In the genomic region with DNA sequence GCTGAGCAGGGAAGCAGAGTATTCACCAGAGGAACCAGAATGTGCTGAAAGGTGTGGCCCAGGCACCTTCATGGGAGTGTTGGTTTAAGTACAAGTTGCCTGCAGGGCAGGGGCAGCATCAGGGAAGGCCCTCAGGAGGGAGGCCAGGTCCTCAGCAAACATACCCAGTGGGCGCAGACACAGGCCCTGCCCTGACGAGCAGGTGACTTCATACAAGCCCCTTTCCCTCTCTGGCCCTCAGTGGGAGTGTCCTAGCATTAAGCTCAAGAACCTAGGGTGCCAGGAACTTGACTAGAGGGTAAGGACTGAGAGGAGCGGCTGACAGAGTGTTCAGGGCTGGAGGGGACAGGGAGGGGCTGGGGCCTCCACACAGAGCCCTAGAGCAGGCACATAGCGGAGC, we compare ENCODE assay signal across 20 cellular contexts. TPM values are rescaled to one million over a fixed set of nuclear protein-coding genes. Genes with fewer than 3 reads are reported as not detected.
DNase-seq lines count a peak whose midpoint lies in the region; ATAC-seq and TF ChIP-seq lines count a peak whose summit lies in the region.
"Had no signal": no experiment of that assay in that cellular context is flagged by ENCODE, and none has a peak within 500 bp of the region (broad histone marks: within the 10 kb centered on the region; RNA-seq: fewer than 3 reads in every experiment).

No MANE protein-coding gene starts in this region.

- H3K4me1 Mint-ChIP-seq in central memory CD8-positive, alpha-beta T cell = peaks cover 25% of the 10 kb centered on the region
- peaks cover 7% of the 10 kb centered on the region for H3K4me1 Mint-ChIP-seq in osteocyte (ENCODE audit: unreplicated experiment)

- TF ChIP-seq CTCF in stomach (IDR thresholded peaks at IDR 0.05) = no peak
- no peak for TF ChIP-seq CTCF in osteocyte (IDR thresholded peaks at IDR 0.05)

- H3K9me3 ChIP-seq in KOPT-K1 (ENCODE audit: insufficient read depth, low read length, poor library complexity, severe bottlenecking) = no peaks in the 10 kb centered on the region
- H3K9me3 ChIP-seq in stomach = no peaks in the 10 kb centered on the region
- H3K9me3 ChIP-seq: HAP-1, mucosa of descending colon, SK-N-SH had no signal

- H3K27me3 Mint-ChIP-seq in central memory CD8-positive, alpha-beta T cell = no peaks in the 10 kb centered on the region
- H3K27me3 Mint-ChIP-seq in osteocyte (ENCODE audit: unreplicated experiment) = no peaks in the 10 kb centered on the region

- TF ChIP-seq POLR2A in stomach (IDR thresholded peaks at IDR 0.05) = no peak
- TF ChIP-seq POLR2A in GM18505 (IDR thresholded peaks at IDR 0.05; ENCODE audit: borderline replicate concordance, extremely low read depth, insufficient read depth, insufficient read length) = no peak

- no peak for TF ChIP-seq EP300 in stomach (IDR thresholded peaks at IDR 0.05)

- no peak for ATAC-seq in central memory CD8-positive, alpha-beta T cell (replicated peaks; ENCODE audit: extremely low read depth, poor library complexity, severe bottlenecking)
- no peak for ATAC-seq in GM18505 (IDR thresholded peaks at IDR 0.05; ENCODE audit: unreplicated experiment)
- ATAC-seq: mucosa of descending colon, PC-3 had no signal

- H3K36me3 ChIP-seq in KOPT-K1 (ENCODE audit: insufficient read depth, low read length) = peaks cover 97% of the 10 kb centered on the region
- peaks cover 62 to 100% (median 100%) of the 10 kb centered on the region in 4 donors for H3K36me3 ChIP-seq in stomach

- peak overlapping the region; percentile 44 for H3K27ac Mint-ChIP-seq in central memory CD8-positive, alpha-beta T cell (ENCODE audit: low read depth)
- no peak overlapping the region for H3K27ac Mint-ChIP-seq in osteocyte (ENCODE audit: unreplicated experiment)

- no peak overlapping the region for H3K4me3 ChIP-seq in stomach
- H3K4me3 ChIP-seq: HAP-1, mucosa of descending colon had no signal

- H3K27ac ChIP-seq in KOPT-K1 (ENCODE audit: low read depth, low read length, poor library complexity, severe bottlenecking) (peak overlapping the region; percentile 72), stomach (peak overlapping the region in 3 of 5 donors; percentile 59 to 78 (median 76))

- no peak overlapping the region for H3K4me3 Mint-ChIP-seq in central memory CD8-positive, alpha-beta T cell
- H3K4me3 Mint-ChIP-seq in osteocyte (ENCODE audit: unreplicated experiment) = no peak overlapping the region

- intact Hi-C loops in stomach (cut with DNase I; ENCODE audit: low total_unique reads) = no loop called here

- peak; percentile 58 for DNase-seq in activated effector memory CD4-positive, alpha-beta T cell treated with anti-CD3 and anti-CD28 coated beads, Interleukin-2, amount 50 U/mL, for 16 hours
- no peak for DNase-seq in activated effector memory CD4-positive, alpha-beta T cell treated with Interleukin-2 at 50 U/mL for 16 hours
- no peak for DNase-seq in central memory CD8-positive, alpha-beta T cell (ENCODE audit: low spot score in 2 of 2)
- DNase-seq in stomach (no peak), osteocyte (ENCODE audit: extremely low spot score, unreplicated experiment) (no peak), NCI-H1092 treated with DMSO at 0.1 percent for 48 hours (lab: John Stamatoyannopoulos, UW) (no peak)
- DNase-seq: anterior cingulate cortex; DMS 273 treated with DMSO at 0.1 percent for 48 hours; islet precursor cell; mucosa of descending colon; NCI-H187 treated with DMSO at 0.1 percent for 48 hours; NCI-H510A treated with DMSO at 0.1 percent for 48 hours; occipital lobe; PC-3; SK-N-SH; stimulated activated CD4-positive, alpha-beta T cell treated with anti-CD3 and anti-CD28 coated beads, Interleukin-4, amount 100 ng/mL, for 4 hours had no signal

- WGBS in stomach, 5 donors = 59 to 76% (median 72%) methylated on average over 4 of the region's 4 CpGs

- no peaks in the 10 kb centered on the region for H3K27me3 ChIP-seq in stomach

- no peaks in the 10 kb centered on the region for H3K9me3 Mint-ChIP-seq in central memory CD8-positive, alpha-beta T cell
- H3K9me3 Mint-ChIP-seq in osteocyte (ENCODE audit: unreplicated experiment) = no peaks in the 10 kb centered on the region

- H3K36me3 Mint-ChIP-seq in central memory CD8-positive, alpha-beta T cell (ENCODE audit: insufficient read depth) = peaks cover 28% of the 10 kb centered on the region
- peaks cover 22% of the 10 kb centered on the region for H3K36me3 Mint-ChIP-seq in osteocyte (ENCODE audit: unreplicated experiment)

- H3K4me1 ChIP-seq in stomach = peaks cover 33 to 60% (median 49%) of the 10 kb centered on the region in 4 donors
- H3K4me1 ChIP-seq: HAP-1 had no signal

RNA-seq across cellular contexts. Expression of gene CASTOR1, which starts 7.5 kb away (rescaled TPM):
- total RNA-seq in stomach (10 to 100 TPM in 1 of 5 donors, 1 to 10 TPM in 4; 1.2 to 57.8 (median 3.7) TPM), osteocyte (11.8 and 12.2 TPM in 2 replicates)
- 10 to 100 TPM in 1 of 3 donors, 1 to 10 TPM in 2; 6.6 to 17.0 (median 7.3) TPM for polyA plus RNA-seq in stomach

RNA-seq across cellular contexts. Expression of gene TBC1D10A, which starts 29.9 kb away (rescaled TPM):
- total RNA-seq in stomach (10 to 100 TPM in 3 of 5 donors, 1 to 10 TPM in 2; 2.2 to 23.2 (median 16.3) TPM), osteocyte (12.6 and 14.1 TPM in 2 replicates)
- polyA plus RNA-seq in stomach = 10 to 100 TPM; 14.2 to 24.5 (median 20.3) TPM

RNA-seq across cellular contexts. Expression of gene OSM, which starts 30.2 kb away (rescaled TPM):
- total RNA-seq in stomach = 1 to 10 TPM in 1 of 5 donors, not detected in 4; 1.3 TPM
- polyA plus RNA-seq in stomach = 10 to 100 TPM in 1 of 3 donors, 1 to 10 TPM in 1, under 1 TPM in 1; 0.33 to 22.7 (median 1.1) TPM
- not detected in 2 replicates for total RNA-seq in osteocyte
- total RNA-seq: M059J, PC-3 had no signal
- polyA plus RNA-seq: SK-N-SH had no signal

RNA-seq across cellular contexts. Expression of gene LIF, which starts 50.3 kb away (rescaled TPM):
- total RNA-seq in stomach (1 to 10 TPM in 3 of 5 donors, not detected in 2; 2.0 to 2.4 (median 2.3) TPM), osteocyte (13.7 and 15.5 TPM in 2 replicates)
- polyA plus RNA-seq in stomach = 1 to 10 TPM in 2 of 3 donors, under 1 TPM in 1; 0.35 to 5.0 (median 1.4) TPM
- total RNA-seq: occipital lobe had no signal

RNA-seq across cellular contexts. Expression of gene SF3A1, which starts 59.8 kb away (rescaled TPM):
- 100 to 1,000 TPM in 1 of 5 donors, 10 to 100 TPM in 4; 30.3 to 316 (median 38.8) TPM for total RNA-seq in stomach
- 10 to 100 TPM; 13.6 to 15.6 (median 15.0) TPM for polyA plus RNA-seq in stomach
- 170 and 187 TPM in 2 replicates for total RNA-seq in osteocyte
